In genomic region chr11:124743050-124743449, GRCh38 we compare ENCODE assay signal across 22 cellular contexts. TPM values are rescaled to one million over a fixed set of nuclear protein-coding genes. Genes with fewer than 3 reads are reported as not detected.
DNase-seq lines count a peak whose midpoint lies in the region; ATAC-seq, FAIRE-seq and TF ChIP-seq lines count a peak whose summit lies in the region.
"Had no signal": no experiment of that assay in that cellular context is flagged by ENCODE, and none has a peak within 500 bp of the region (broad histone marks: within the 10 kb centered on the region; RNA-seq: fewer than 3 reads in every experiment).

No MANE protein-coding gene starts in this region.

- DNase-seq in GM23338 (ENCODE audit: low spot score) (no peak), WTC11 (ENCODE audit: low spot score) (no peak), H1 (ENCODE audit: low read depth in 1 of 2, low spot score in 2 of 2) (no peak), spleen (peak; percentile 73), HK-2 (ENCODE audit: unreplicated experiment) (no peak), NAMALWA (ENCODE audit: low spot score) (no peak)
- DNase-seq in activated T-helper 2 cell treated with anti-CD3 and anti-CD28 coated beads, Interferon-gamma antibody, Interleukin-2, Interleukin-4, amounts not matched to agents 10 μg/mL and 5 μg/mL and 100 μg/mL, durations not matched to agents 14 hours and 24 hours and 36 hours (ENCODE audit: low spot score), result no peak
- DNase-seq: 8988T; AML-193; BE2C; Calu3; CD4-positive, alpha-beta memory T cell; COR-L47; DMS53; DMS79 treated with DMSO at 0.1 percent for 48 hours; GOT3; H7; HCEC 1CT had no signal

- CTCF ChIA-PET in WTC11 (lab: Charles Lee) (interaction anchor here (0.6 to 1.1 kb wide), 5 partner anchors 11 to 95 kb away, joined by 3 to 4 read pairs (median 3); partner anchors contain the start of gene ESAM), H1 (lab: Charles Lee; ENCODE audit: partially characterized antibody) (interaction anchor here (1.0 to 28.0 kb wide), 9 partner anchors 4 to 123 kb away, joined by 3 to 382 read pairs (median 7); partner anchors contain the start of genes ESAM, NRGN, ROBO3 and VSIG2)

- H3K18ac ChIP-seq in H1 (ENCODE audit: extremely low read depth, low read length), result no peak overlapping the region

- H4K5ac ChIP-seq in H1 (ENCODE audit: insufficient read length, low read depth, low read length), result no peak overlapping the region

- POLR2A ChIA-PET in WTC11 (lab: Charles Lee) (no interaction called here), H1 (lab: Charles Lee; ENCODE audit: partially characterized antibody) (interaction anchor here (0.6 to 1.9 kb wide), 3 partner anchors 11 to 421 kb away, joined by 3 to 7 read pairs (median 4); partner anchors contain the start of gene ESAM)

- H3K4me3 ChIP-seq in GM23338 (no peak overlapping the region), H1 (ENCODE audit: extremely low read depth in 1 of 4, insufficient read depth in 2 of 4, low read depth in 3 of 4, low read length in 4 of 4) (no peak overlapping the region), spleen (no peak overlapping the region)
- H3K4me3 ChIP-seq: A549; BLaER1 treated with 17β-estradiol and CSF1 and Interleukin-3, amounts not matched to agents 10 nM and 100 nM had no signal

- H3K4me1 Mint-ChIP-seq in GM23338, result peaks cover 29% of the 10 kb centered on the region
- H3K4me1 Mint-ChIP-seq in WTC11, result peaks cover 44% of the 10 kb centered on the region
- peaks cover 22% of the 10 kb centered on the region for H3K4me1 Mint-ChIP-seq in activated T-helper 2 cell treated with anti-CD3 and anti-CD28 coated beads, Interferon-gamma antibody, Interleukin-2, Interleukin-4, amounts not matched to agents 10 μg/mL and 5 μg/mL and 100 μg/mL, durations not matched to agents 14 hours and 24 hours and 36 hours (ENCODE audit: low read depth)

- H2AFZ ChIP-seq in GM23338 (no peak overlapping the region), H1 (ENCODE audit: low read length) (no peak overlapping the region)

- no peaks in the 10 kb centered on the region for H3K79me1 ChIP-seq in H1 (ENCODE audit: low read depth, low read length)

- ATAC-seq in GM23338 (no peak), WTC11 (no peak)
- ATAC-seq: A549 had no signal

- H3K27me3 Mint-ChIP-seq in GM23338 (ENCODE audit: insufficient read depth, low read depth, poor library complexity) (peaks cover 99% of the 10 kb centered on the region), WTC11 (ENCODE audit: low read depth) (peaks cover 99% of the 10 kb centered on the region)
- H3K27me3 Mint-ChIP-seq in activated T-helper 2 cell treated with anti-CD3 and anti-CD28 coated beads, Interferon-gamma antibody, Interleukin-2, Interleukin-4, amounts not matched to agents 10 μg/mL and 5 μg/mL and 100 μg/mL, durations not matched to agents 14 hours and 24 hours and 36 hours (ENCODE audit: low read depth), result peaks cover 32% of the 10 kb centered on the region

- no peak overlapping the region for H3K27ac Mint-ChIP-seq in GM23338
- no peak overlapping the region for H3K27ac Mint-ChIP-seq in WTC11
- no peak overlapping the region for H3K27ac Mint-ChIP-seq in activated T-helper 2 cell treated with anti-CD3 and anti-CD28 coated beads, Interferon-gamma antibody, Interleukin-2, Interleukin-4, amounts not matched to agents 10 μg/mL and 5 μg/mL and 100 μg/mL, durations not matched to agents 14 hours and 24 hours and 36 hours
- H3K27ac Mint-ChIP-seq: CD4-positive, alpha-beta memory T cell had no signal

- TF ChIP-seq POLR2A in H1 (IDR thresholded peaks at IDR 0.05; ENCODE audit: control extremely low read depth in 1 of 2, low read depth in 2 of 2, low read length in 2 of 2) (no peak), spleen (IDR thresholded peaks at IDR 0.05) (no peak)

- no peak for TF ChIP-seq EP300 in H1 (IDR thresholded peaks at IDR 0.05; ENCODE audit: borderline replicate concordance in 1 of 2, low read depth in 2 of 2, low read length in 2 of 2)

- H3K36me3 Mint-ChIP-seq in GM23338 (ENCODE audit: low read depth), result no peaks in the 10 kb centered on the region; the same call in 1 of the 3 replicates
- H3K36me3 Mint-ChIP-seq in WTC11, result no peaks in the 10 kb centered on the region
- no peaks in the 10 kb centered on the region for H3K36me3 Mint-ChIP-seq in activated T-helper 2 cell treated with anti-CD3 and anti-CD28 coated beads, Interferon-gamma antibody, Interleukin-2, Interleukin-4, amounts not matched to agents 10 μg/mL and 5 μg/mL and 100 μg/mL, durations not matched to agents 14 hours and 24 hours and 36 hours (ENCODE audit: low read depth)

- H3K27me3 ChIP-seq in GM23338 (ENCODE audit: insufficient read depth) (peaks cover 98% of the 10 kb centered on the region), H1 (replicated peaks in 1 of 4; ENCODE audit: control insufficient read depth in 3 of 4, extremely low read depth in 1 of 4, insufficient read depth in 3 of 4, low read length in 3 of 4) (peaks cover 84 to 96% (median 93%) of the 10 kb centered on the region in 4 experiments), spleen (replicated peaks in 1 of 7) (peaks cover 0 to 36% (median 0%) of the 10 kb centered on the region in 7 donors)

- H3F3A ChIP-seq in GM23338 (replicated peaks; ENCODE audit: low read depth), result no peaks in the 10 kb centered on the region; the same call in 1 of the 2 replicates

- peaks cover 19% of the 10 kb centered on the region for H3K23me2 ChIP-seq in H1 (ENCODE audit: low read depth, low read length)

- no peak overlapping the region for H3K23ac ChIP-seq in H1 (ENCODE audit: insufficient read length)

- no peak overlapping the region for H4K8ac ChIP-seq in H1 (ENCODE audit: extremely low read depth, insufficient read depth, low read length)

- H2BK5ac ChIP-seq in H1 (ENCODE audit: low read depth, low read length), result no peak overlapping the region

- no peak overlapping the region for H3K14ac ChIP-seq in H1 (ENCODE audit: insufficient read length)

- H3K4me3 Mint-ChIP-seq in GM23338, result no peak overlapping the region
- no peak overlapping the region for H3K4me3 Mint-ChIP-seq in WTC11
- H3K4me3 Mint-ChIP-seq in activated T-helper 2 cell treated with anti-CD3 and anti-CD28 coated beads, Interferon-gamma antibody, Interleukin-2, Interleukin-4, amounts not matched to agents 10 μg/mL and 5 μg/mL and 100 μg/mL, durations not matched to agents 14 hours and 24 hours and 36 hours (ENCODE audit: low read depth), result no peak overlapping the region

- peak overlapping the region; percentile 52; the same call in 1 of the 2 replicates for H2BK12ac ChIP-seq in H1 (ENCODE audit: low read depth, low read length)

- WGBS in H1 (ENCODE audit: extremely low coverage in 1 of 2, insufficient coverage in 1 of 2, insufficient read length in 1 of 2, insufficient replicate concordance in 2 of 2, low coverage in 1 of 2, low lambda C conversion rate in 2 of 2, missing lambda C conversion rate in 1 of 2), 2 experiments, result 19% methylated on average over 6 of the region's 6 CpGs; no CpG with 5 or more reads in 1 of the 2 experiments
- WGBS in spleen, 5 donors, result 88 to 95% (median 90%) methylated on average over 6 of the region's 6 CpGs

- no peaks in the 10 kb centered on the region for H3K79me2 ChIP-seq in GM23338 (replicated peaks; ENCODE audit: insufficient read depth)
- no peaks in the 10 kb centered on the region for H3K79me2 ChIP-seq in H1 (ENCODE audit: control insufficient read depth in 1 of 2, insufficient read depth in 2 of 2, low read length in 2 of 2)

- no peak overlapping the region for H2BK120ac ChIP-seq in H1 (replicated peaks; ENCODE audit: low read depth, low read length)

- H2BK15ac ChIP-seq in H1 (ENCODE audit: low read length), result no peak overlapping the region

- no peak overlapping the region for H4K91ac ChIP-seq in H1 (replicated peaks; ENCODE audit: insufficient read length, low read length)

- peaks cover 47% of the 10 kb centered on the region for H3K4me1 ChIP-seq in GM23338 (ENCODE audit: insufficient read depth)
- peaks cover 0 to 26% (median 12%) of the 10 kb centered on the region in 4 experiments; a peak in 6 of 7 replicates for H3K4me1 ChIP-seq in H1 (replicated peaks in 1 of 4; ENCODE audit: control insufficient read depth in 3 of 4, insufficient read depth in 4 of 4, low read length in 3 of 4)
- H3K4me1 ChIP-seq in spleen, result peaks cover 15 to 64% (median 42%) of the 10 kb centered on the region in 6 donors
- H3K4me1 ChIP-seq: BE2C had no signal

- H3K9me2 ChIP-seq in GM23338 (ENCODE audit: insufficient read depth), result no peaks in the 10 kb centered on the region

- FAIRE-seq in H1 (lab: Jason Lieb, UNC), result no peak
- FAIRE-seq: A549, G401.6, GM12892 had no signal

- no peaks in the 10 kb centered on the region for H3K9me3 ChIP-seq in H1 (ENCODE audit: insufficient read depth in 2 of 2, low read depth in 1 of 2, low read length in 1 of 2)
- no peaks in the 10 kb centered on the region for H3K9me3 ChIP-seq in spleen
- H3K9me3 ChIP-seq: A549; BE2C; BLaER1 treated with 17β-estradiol and CSF1 and Interleukin-3, amounts not matched to agents 10 nM and 100 nM had no signal

- no peak for TF ChIP-seq CTCF in GM23338 (conservative IDR thresholded peaks at IDR 0.05; ENCODE audit: low read depth in 2 of 2)
- no peak for TF ChIP-seq CTCF in WTC11 (IDR thresholded peaks at IDR 0.05)
- TF ChIP-seq CTCF in H1 (IDR thresholded peaks at IDR 0.05; ENCODE audit: control extremely low read depth in 1 of 3, insufficient read depth in 1 of 3, low read depth in 1 of 3, low read length in 3 of 3), result no peak
- TF ChIP-seq CTCF in spleen (IDR thresholded peaks at IDR 0.05 in 8 of 11, conservative IDR thresholded peaks at IDR 0.05 in 3 of 11), result no peak

- TF ChIP-seq RAD21 in H1 (IDR thresholded peaks at IDR 0.05 in 1 of 2, conservative IDR thresholded peaks at IDR 0.05 in 1 of 2; ENCODE audit: low read depth in 2 of 2, low read length in 2 of 2), result no peak

- H3K4ac ChIP-seq in H1 (replicated peaks; ENCODE audit: insufficient read length, low read depth, low read length), result no peak overlapping the region

- no peak overlapping the region for H3K9ac ChIP-seq in H1 (replicated peaks in 1 of 4; ENCODE audit: extremely low read depth in 1 of 4, low read depth in 3 of 4, low read length in 3 of 4)
- H3K9ac ChIP-seq: BLaER1 treated with 17β-estradiol and CSF1 and Interleukin-3, amounts not matched to agents 10 nM and 100 nM had no signal

- no peak overlapping the region for H3K27ac ChIP-seq in GM23338 (ENCODE audit: low read depth)
- H3K27ac ChIP-seq in H1 (ENCODE audit: low read depth, low read length), result no peak overlapping the region
- H3K27ac ChIP-seq in spleen, result no peak overlapping the region
- H3K27ac ChIP-seq: A549; BLaER1 treated with 17β-estradiol and CSF1 and Interleukin-3, amounts not matched to agents 10 nM and 100 nM had no signal

- H2BK20ac ChIP-seq in H1 (ENCODE audit: low read length), result no peak overlapping the region

- H3K4me2 ChIP-seq in GM23338 (no peak overlapping the region), H1 (ENCODE audit: insufficient read depth in 1 of 2, low read depth in 2 of 2, low read length in 2 of 2) (no peak overlapping the region)
- H3K4me2 ChIP-seq: A549 had no signal

- H3K56ac ChIP-seq in H1 (replicated peaks; ENCODE audit: insufficient read length, low read depth, low read length), result no peak overlapping the region

- H3K36me3 ChIP-seq in GM23338 (ENCODE audit: insufficient read depth) (no peaks in the 10 kb centered on the region), H1 (ENCODE audit: control insufficient read depth in 2 of 4, insufficient read depth in 4 of 4, low read length in 3 of 4) (no peaks in the 10 kb centered on the region), spleen (no peaks in the 10 kb centered on the region)
- H3K36me3 ChIP-seq: BE2C had no signal

- peaks cover 29% of the 10 kb centered on the region for H4K20me1 ChIP-seq in GM23338 (replicated peaks; ENCODE audit: insufficient read depth)
- peaks cover 14 to 26% of the 10 kb centered on the region in 2 experiments for H4K20me1 ChIP-seq in H1 (replicated peaks in 1 of 2; ENCODE audit: control insufficient read depth in 1 of 2, insufficient read depth in 2 of 2, low read length in 2 of 2)

- H2AK5ac ChIP-seq in H1 (ENCODE audit: low read depth, low read length), result no peak overlapping the region

- H3K9me3 Mint-ChIP-seq in GM23338, result no peaks in the 10 kb centered on the region
- H3K9me3 Mint-ChIP-seq in WTC11, result no peaks in the 10 kb centered on the region
- H3K9me3 Mint-ChIP-seq in activated T-helper 2 cell treated with anti-CD3 and anti-CD28 coated beads, Interferon-gamma antibody, Interleukin-2, Interleukin-4, amounts not matched to agents 10 μg/mL and 5 μg/mL and 100 μg/mL, durations not matched to agents 14 hours and 24 hours and 36 hours, result no peaks in the 10 kb centered on the region
- H3K9me3 Mint-ChIP-seq: CD4-positive, alpha-beta memory T cell had no signal

- intact Hi-C loops in spleen (cut with DNase I; ENCODE audit: low total_unique reads), result no loop called here
- intact Hi-C loops in activated T-helper 2 cell treated with anti-CD3 and anti-CD28 coated beads, Interferon-gamma antibody, Interleukin-2, Interleukin-4, amounts not matched to agents 10 μg/mL and 5 μg/mL and 100 μg/mL, durations not matched to agents 14 hours and 24 hours and 36 hours (cut with micrococcal nuclease), result loop anchor here (10.0 kb wide), 1 partner anchor 1142 kb away; the partner anchor contains the start of gene HYLS1

RNA-seq across cellular contexts. Expression of gene NRGN, which starts 3.3 kb away (rescaled TPM):
- 0.24 TPM in 1 of 2 replicates, not detected in the other for total RNA-seq in GM23338 (2014; rRNA removed; shearing (Covaris generic))
- polyA plus RNA-seq in GM23338 (2016; fragmentation: Nextera tagmentation; extraction: Ambion mirVana), result 0.61 TPM in 2 replicates
- total RNA-seq in WTC11 (2021), result 1.9 to 2.9 TPM (median 2.5 TPM) in 3 replicates
- total RNA-seq in H1 (2021; fragmentation: NEBNext Ultra II Directional; extraction: Animal tissue kit (Norgen Biotek cat#: 25700)), result 0.60 and 0.75 TPM in 2 replicates
- polyA plus RNA-seq in H1 (2011; rRNA removed), result 1.0 and 1.5 TPM in 2 replicates
- polyA plus RNA-seq in H1 (2011; cell fraction: cytosol; rRNA removed), result 0.54 TPM
- polyA plus RNA-seq in H1 (2011; cell fraction: nucleus; rRNA removed), result 1.7 TPM
- 0.76 to 1.2 TPM (median 0.92 TPM) in 4 replicates for polyA plus RNA-seq in H1 (2012, experiment 1 of 2)
- 0.89 TPM for polyA plus RNA-seq in H1 (2012, experiment 2 of 2)
- 1.2 TPM for polyA plus RNA-seq in H1 (2013, experiment 1 of 2)
- 0.83 TPM for polyA plus RNA-seq in H1 (2013, experiment 2 of 2)
- polyA minus RNA-seq in H1 (2011; rRNA and poly(A)+ RNA removed), result 0.38 TPM in 1 of 2 replicates, not detected in the other
- not detected for polyA minus RNA-seq in H1 (2011; cell fraction: cytosol; rRNA and poly(A)+ RNA removed)
- not detected for polyA minus RNA-seq in H1 (2011; cell fraction: nucleus; rRNA and poly(A)+ RNA removed)
- 10 to 100 TPM; 29.0 to 61.2 (median 46.5) TPM for total RNA-seq in spleen
- polyA plus RNA-seq in spleen, result 10 to 100 TPM; 12.7 to 24.2 (median 15.9) TPM
- 5.0 and 6.7 TPM in 2 replicates for total RNA-seq in activated T-helper 2 cell treated with anti-CD3 and anti-CD28 coated beads, Interferon-gamma antibody, Interleukin-2, Interleukin-4, amounts not matched to agents 10 μg/mL and 5 μg/mL and 100 μg/mL, durations not matched to agents 14 hours and 24 hours and 36 hours
- polyA plus RNA-seq: CD4-positive, alpha-beta memory T cell had no signal

RNA-seq across cellular contexts. Expression of gene VSIG2, which starts 9.0 kb away (rescaled TPM):
- total RNA-seq in GM23338 (2014; rRNA removed; shearing (Covaris generic)), result not detected in 2 replicates
- polyA plus RNA-seq in GM23338 (2016; fragmentation: Nextera tagmentation; extraction: Ambion mirVana) (0.19 TPM in 1 of 2 replicates, not detected in the other), H1 (2011; rRNA removed) (0.18 and 0.35 TPM in 2 replicates), spleen (1 to 10 TPM in 2 of 3 donors, under 1 TPM in 1; 0.47 to 2.1 (median 2.0) TPM)
- total RNA-seq in WTC11 (2021) (0.46 to 0.79 TPM (median 0.71 TPM) in 3 replicates), spleen (1 to 10 TPM in 2 of 7 donors, under 1 TPM in 2, not detected in 3; 0.43 to 1.5 (median 1.0) TPM)
- not detected in 2 replicates for total RNA-seq in H1 (2021; fragmentation: NEBNext Ultra II Directional; extraction: Animal tissue kit (Norgen Biotek cat#: 25700))
- not detected for polyA plus RNA-seq in H1 (2011; cell fraction: cytosol; rRNA removed)
- polyA plus RNA-seq in H1 (2011; cell fraction: nucleus; rRNA removed), result not detected
- 0.16 to 0.42 TPM (median 0.28 TPM) in 3 of 4 replicates, not detected in the other for polyA plus RNA-seq in H1 (2012, experiment 1 of 2)
- polyA plus RNA-seq in H1 (2012, experiment 2 of 2), result 0.16 TPM
- not detected for polyA plus RNA-seq in H1 (2013, experiment 1 of 2)
- polyA plus RNA-seq in H1 (2013, experiment 2 of 2), result not detected
- polyA minus RNA-seq in H1 (2011; rRNA and poly(A)+ RNA removed), result not detected in 2 replicates
- not detected for polyA minus RNA-seq in H1 (2011; cell fraction: cytosol; rRNA and poly(A)+ RNA removed)
- not detected for polyA minus RNA-seq in H1 (2011; cell fraction: nucleus; rRNA and poly(A)+ RNA removed)
- total RNA-seq in activated T-helper 2 cell treated with anti-CD3 and anti-CD28 coated beads, Interferon-gamma antibody, Interleukin-2, Interleukin-4, amounts not matched to agents 10 μg/mL and 5 μg/mL and 100 μg/mL, durations not matched to agents 14 hours and 24 hours and 36 hours, result not detected in 2 replicates
- total RNA-seq: Calu3 had no signal
- polyA plus RNA-seq: A549 had no signal

RNA-seq across cellular contexts. Expression of gene ESAM, which starts 19.0 kb away (rescaled TPM):
- total RNA-seq in GM23338 (2014; rRNA removed; shearing (Covaris generic)), result not detected in 2 replicates
- polyA plus RNA-seq in GM23338 (2016; fragmentation: Nextera tagmentation; extraction: Ambion mirVana), result 0.32 and 0.50 TPM in 2 replicates
- 0.44 to 0.64 TPM (median 0.48 TPM) in 3 replicates for total RNA-seq in WTC11 (2021)
- total RNA-seq in H1 (2021; fragmentation: NEBNext Ultra II Directional; extraction: Animal tissue kit (Norgen Biotek cat#: 25700)), result 0.17 TPM in 1 of 2 replicates, not detected in the other
- 0.09 and 0.19 TPM in 2 replicates for polyA plus RNA-seq in H1 (2011; rRNA removed)
- 0.21 TPM for polyA plus RNA-seq in H1 (2011; cell fraction: cytosol; rRNA removed)
- polyA plus RNA-seq in H1 (2011; cell fraction: nucleus; rRNA removed), result 0.91 TPM
- 0.10 to 0.31 TPM (median 0.22 TPM) in 4 replicates for polyA plus RNA-seq in H1 (2012, experiment 1 of 2)
- polyA plus RNA-seq in H1 (2012, experiment 2 of 2), result 0.26 TPM
- polyA plus RNA-seq in H1 (2013, experiment 1 of 2), result 0.39 TPM
- polyA plus RNA-seq in H1 (2013, experiment 2 of 2), result 0.26 TPM
- polyA minus RNA-seq in H1 (2011; rRNA and poly(A)+ RNA removed), result 0.32 TPM in 1 of 2 replicates, not detected in the other
- polyA minus RNA-seq in H1 (2011; cell fraction: cytosol; rRNA and poly(A)+ RNA removed), result not detected
- not detected for polyA minus RNA-seq in H1 (2011; cell fraction: nucleus; rRNA and poly(A)+ RNA removed)
- total RNA-seq in spleen, result 10 to 100 TPM; 16.2 to 49.2 (median 29.2) TPM
- polyA plus RNA-seq in spleen, result 10 to 100 TPM; 14.3 to 30.9 (median 18.0) TPM
- 0.18 and 0.23 TPM in 2 replicates for total RNA-seq in activated T-helper 2 cell treated with anti-CD3 and anti-CD28 coated beads, Interferon-gamma antibody, Interleukin-2, Interleukin-4, amounts not matched to agents 10 μg/mL and 5 μg/mL and 100 μg/mL, durations not matched to agents 14 hours and 24 hours and 36 hours

RNA-seq across cellular contexts. Expression of gene MSANTD2, which starts 57.2 kb away (rescaled TPM):
- total RNA-seq in GM23338 (2014; rRNA removed; shearing (Covaris generic)), result 34.4 and 39.5 TPM in 2 replicates
- polyA plus RNA-seq in GM23338 (2016; fragmentation: Nextera tagmentation; extraction: Ambion mirVana), result 15.3 and 18.7 TPM in 2 replicates
- total RNA-seq in WTC11 (2021), result 16.5 to 17.5 TPM (median 16.8 TPM) in 3 replicates
- 15.9 and 17.3 TPM in 2 replicates for total RNA-seq in H1 (2021; fragmentation: NEBNext Ultra II Directional; extraction: Animal tissue kit (Norgen Biotek cat#: 25700))
- polyA plus RNA-seq in H1 (2011; rRNA removed), result 5.6 and 8.2 TPM in 2 replicates
- polyA plus RNA-seq in H1 (2011; cell fraction: cytosol; rRNA removed), result 10.5 TPM
- polyA plus RNA-seq in H1 (2011; cell fraction: nucleus; rRNA removed), result 10.8 TPM
- polyA plus RNA-seq in H1 (2012, experiment 1 of 2), result 8.2 to 13.3 TPM (median 10.5 TPM) in 4 replicates
- 5.9 TPM for polyA plus RNA-seq in H1 (2012, experiment 2 of 2)
- 13.3 TPM for polyA plus RNA-seq in H1 (2013, experiment 1 of 2)
- polyA plus RNA-seq in H1 (2013, experiment 2 of 2), result 12.5 TPM
- 4.2 and 4.6 TPM in 2 replicates for polyA minus RNA-seq in H1 (2011; rRNA and poly(A)+ RNA removed)
- 9.2 TPM for polyA minus RNA-seq in H1 (2011; cell fraction: cytosol; rRNA and poly(A)+ RNA removed)
- 17.6 TPM for polyA minus RNA-seq in H1 (2011; cell fraction: nucleus; rRNA and poly(A)+ RNA removed)
- total RNA-seq in spleen, result 10 to 100 TPM; 16.5 to 25.8 (median 19.3) TPM
- 10 to 100 TPM in 2 of 3 donors, 1 to 10 TPM in 1; 9.5 to 17.6 (median 13.8) TPM for polyA plus RNA-seq in spleen
- 10.5 and 10.8 TPM in 2 replicates for total RNA-seq in activated T-helper 2 cell treated with anti-CD3 and anti-CD28 coated beads, Interferon-gamma antibody, Interleukin-2, Interleukin-4, amounts not matched to agents 10 μg/mL and 5 μg/mL and 100 μg/mL, durations not matched to agents 14 hours and 24 hours and 36 hours

Comparison
In these comparisons a context has a peak if more than half of its experiments do, and no peak if none do; other contexts are left out.
1. RNA of gene ESAM, which starts 19.0 kb away (total RNA-seq): 16.2 to 49.2 TPM in spleen; 0.44 to 0.64 TPM in WTC11, 0.18 to 0.23 TPM in activated T-helper 2 cell treated with anti-CD3 and anti-CD28 coated beads, Interferon-gamma antibody, Interleukin-2, Interleukin-4, amounts not matched to agents 10 μg/mL and 5 μg/mL and 100 μg/mL, durations not matched to agents 14 hours and 24 hours and 36 hours, 0.17 TPM in H1 and not detected in GM23338; every median in the first group is over 10 times any median in the second.